15 cellular contexts compared by ENCODE assay signal in the genomic region with DNA sequence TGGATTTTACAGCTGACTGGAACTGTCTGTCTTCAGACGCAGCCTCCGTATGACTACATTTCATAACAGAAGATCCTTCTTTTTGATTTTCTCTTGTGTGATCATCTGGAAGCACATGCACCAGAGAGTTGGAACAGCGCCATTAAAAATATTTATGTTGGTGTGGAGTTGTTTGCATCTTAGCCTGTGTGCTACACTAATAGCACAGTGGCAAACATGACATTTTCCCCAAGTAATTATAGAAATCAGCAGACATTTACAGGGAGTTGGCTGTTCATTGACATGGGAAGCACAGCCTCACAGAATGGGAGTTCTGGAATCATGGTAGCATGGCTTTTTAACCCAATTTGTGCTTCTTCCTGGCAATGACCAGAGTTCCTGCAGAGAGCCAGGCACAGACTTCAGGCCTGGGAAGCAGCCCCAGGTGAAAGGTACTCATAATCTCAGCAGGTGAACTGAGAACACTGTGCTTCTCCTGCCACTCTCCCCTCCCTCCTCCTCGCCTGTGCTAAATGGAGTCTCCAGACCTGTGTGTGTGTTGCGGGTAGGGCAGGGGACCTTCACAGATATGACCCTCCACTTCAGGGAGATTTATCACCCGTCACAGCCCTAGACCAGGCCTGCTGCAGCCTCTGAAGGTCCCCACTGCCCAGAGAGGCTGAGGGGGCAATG.
A peak's percentile ranks its signal among the peaks of the same experiment; 100 is the strongest.
DNase-seq lines count a peak whose midpoint lies in the region; TF ChIP-seq lines count a peak whose summit lies in the region.
"Had no signal": no experiment of that assay in that cellular context is flagged by ENCODE, and none has a peak within 500 bp of the region (broad histone marks: within the 10 kb centered on the region; RNA-seq: fewer than 3 reads in every experiment).

No MANE protein-coding gene starts in this region.

- H3K36me3 ChIP-seq in adipocyte (ENCODE audit: control insufficient read depth, insufficient read depth, low read length, severe bottlenecking) (no peaks in the 10 kb centered on the region), MG63 (no peaks in the 10 kb centered on the region), H7 (replicated peaks; ENCODE audit: control insufficient read depth, insufficient read depth, low read length) (no peaks in the 10 kb centered on the region)
- H3K36me3 ChIP-seq: Peyer's patch had no signal

- H3K27ac ChIP-seq in C4-2B: peak overlapping the region; percentile 64
- H3K27ac ChIP-seq: Peyer's patch had no signal

- H3K9me3 ChIP-seq in adipocyte (ENCODE audit: control insufficient read depth, low read length) (no peaks in the 10 kb centered on the region), MG63 (no peaks in the 10 kb centered on the region)
- H3K9me3 ChIP-seq: Peyer's patch had no signal

- H3K4me1 ChIP-seq in adipocyte (ENCODE audit: control insufficient read depth, insufficient read depth, low read length): no peaks in the 10 kb centered on the region

- no peak for TF ChIP-seq CTCF in C4-2B (conservative IDR thresholded peaks at IDR 0.05)

- no peak overlapping the region for H3K9ac ChIP-seq in adipocyte (ENCODE audit: low read length)

- H3K27me3 ChIP-seq in adipocyte (replicated peaks; ENCODE audit: control insufficient read depth, insufficient read depth, low read length) (no peaks in the 10 kb centered on the region), MG63 (no peaks in the 10 kb centered on the region), H7 (ENCODE audit: control insufficient read depth, insufficient read depth, low read length) (no peaks in the 10 kb centered on the region)
- H3K27me3 ChIP-seq: Peyer's patch had no signal

- DNase-seq in NCI-H2029 (lab: John Stamatoyannopoulos, UW) (peak; percentile 51), adipocyte (ENCODE audit: low read depth) (peak; percentile 43), islet precursor cell (peak; percentile 33), MG63 (no peak), NCI-H526 (lab: John Stamatoyannopoulos, UW) (no peak), H7 (no peak)
- DNase-seq in activated effector memory CD4-positive, alpha-beta T cell treated with anti-CD3 and anti-CD28 coated beads, Interleukin-2, amount 50 U/mL, for 16 hours: no peak
- DNase-seq: activated CD4-positive, alpha-beta T cell treated with anti-CD3 and anti-CD28 coated beads, Interleukin-2, amount 10 ng/mL, durations not matched to agents 24 days and 14 days; KG1; NCI-H2171 treated with DMSO at 0.1 percent for 48 hours; stimulated activated CD4-positive, alpha-beta T cell treated with anti-CD3 and anti-CD28 coated beads, Interleukin-4, amount 100 ng/mL, for 1 hour; stimulated activated naive CD4-positive, alpha-beta T cell treated with Interleukin-2 at 50 U/mL for 16 hours; T-helper 17 cell had no signal

- H3K4me3 ChIP-seq in adipocyte (ENCODE audit: low read length) (no peak overlapping the region), MG63 (no peak overlapping the region), H7 (ENCODE audit: insufficient read depth, low read depth, low read length) (no peak overlapping the region)
- H3K4me3 ChIP-seq: Peyer's patch had no signal

Comparison
In these comparisons a context has a peak if more than half of its experiments do, and no peak if none do; other contexts are left out.
1. DNase-seq: peak in NCI-H2029 (single experiment), adipocyte (single experiment) and islet precursor cell (single experiment); none in MG63 (single experiment), activated effector memory CD4-positive, alpha-beta T cell treated with anti-CD3 and anti-CD28 coated beads, Interleukin-2, amount 50 U/mL, for 16 hours (single experiment), NCI-H526 (0 of 2) and H7 (single experiment).